14 cellular contexts compared by ENCODE assay signal in genomic region chr12:24027352-24027751, GRCh38.
"Had no signal": no experiment of that assay in that cellular context is flagged by ENCODE, and none has a peak within 500 bp of the region (broad histone marks: within the 10 kb centered on the region; RNA-seq: fewer than 3 reads in every experiment).

No MANE protein-coding gene starts in this region.

- H3K27me3 ChIP-seq: testis, upper lobe of right lung had no signal

- H3K27ac ChIP-seq: testis, upper lobe of right lung had no signal

- H3K4me1 ChIP-seq: testis, upper lobe of right lung had no signal

- DNase-seq: activated CD4-positive, alpha-beta T cell treated with anti-CD3 and anti-CD28 coated beads, Interleukin-2, amount 50 U/mL, for 48 hours; activated CD4-positive, CD25-positive, alpha-beta regulatory T cell treated with anti-CD3 and anti-CD28 coated beads, Interleukin-2, amount 50 U/mL, for 72 hours; activated CD8-positive, alpha-beta memory T cell treated with anti-CD3 and anti-CD28 coated beads, Interleukin-2, amount 10 ng/mL, durations not matched to agents 7 days and 5 days; activated effector memory CD4-positive, alpha-beta T cell treated with Interleukin-2 at 50 U/mL for 16 hours; activated T-cell treated with anti-CD3 and anti-CD28 coated beads, Interleukin-2, amount 50 U/mL, for 24 hours; erythroblast; glutamatergic neuron; left colon; stimulated activated CD4-positive, alpha-beta T cell treated with anti-CD3 and anti-CD28 coated beads, Interleukin-4, amount 100 ng/mL, for 1 hour; stimulated activated CD8-positive, alpha-beta memory T cell treated with anti-CD3 and anti-CD28 coated beads, Interleukin-4, amount 100 ng/mL, for 48 hours; T-helper 17 cell; testis; upper lobe of right lung had no signal

- H3K36me3 ChIP-seq: upper lobe of right lung had no signal

- ATAC-seq: activated CD8-positive, alpha-beta memory T cell treated with anti-CD3 and anti-CD28 coated beads, Interleukin-2, amount 10 ng/mL, durations not matched to agents 7 days and 5 days; left colon; natural killer cell treated with Interleukin-12 subunit alpha and Interleukin-12 subunit beta and Interleukin-15 and Interleukin-18, amount 100 ng/mL, for 72 hours; T-helper 17 cell; upper lobe of right lung had no signal

- H3K9me3 ChIP-seq: testis, upper lobe of right lung had no signal

- H3K4me3 ChIP-seq: testis, upper lobe of right lung had no signal
